In the genomic region with DNA sequence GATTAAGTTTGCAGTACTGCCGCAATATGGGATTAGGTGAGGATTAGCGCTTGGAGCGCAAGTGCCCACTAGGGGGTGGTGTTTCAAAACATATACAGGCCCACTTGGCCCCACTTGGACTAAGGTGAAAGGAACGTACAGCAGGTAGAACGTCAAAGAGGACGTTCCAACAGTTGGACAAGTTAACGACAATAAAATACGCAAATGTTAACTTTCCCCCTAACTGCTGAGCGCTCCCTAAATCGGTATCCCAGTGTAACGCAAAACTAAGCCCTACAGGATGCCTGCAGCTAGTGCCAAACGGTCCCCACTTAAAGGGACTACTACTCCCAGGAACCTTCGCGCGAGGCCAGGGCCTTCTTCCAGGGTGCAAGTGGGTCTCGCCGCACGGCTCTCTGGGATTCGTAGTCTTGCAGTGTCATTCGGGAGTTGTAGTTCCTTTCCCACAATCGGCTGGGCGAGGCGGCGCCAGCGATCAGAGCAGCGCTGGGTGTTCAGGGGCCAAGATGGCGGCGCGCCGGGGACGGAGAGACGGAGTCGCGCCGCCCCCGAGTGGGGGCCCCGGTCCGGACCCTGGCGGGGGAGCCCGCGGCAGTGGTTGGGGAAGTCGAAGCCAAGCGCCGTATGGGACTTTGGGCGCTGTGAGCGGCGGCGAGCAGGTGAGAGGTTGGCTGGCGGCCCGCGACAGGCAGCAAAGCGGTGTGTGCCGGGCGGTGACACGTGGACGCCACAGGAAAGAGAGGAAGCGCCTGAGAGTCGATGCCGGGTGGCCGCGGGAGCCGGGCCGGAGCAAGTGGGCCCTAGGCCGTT, we compare ENCODE assay signal across 1 cellular context.
TF ChIP-seq lines count a peak whose summit lies in the region.

A gene with protein sequence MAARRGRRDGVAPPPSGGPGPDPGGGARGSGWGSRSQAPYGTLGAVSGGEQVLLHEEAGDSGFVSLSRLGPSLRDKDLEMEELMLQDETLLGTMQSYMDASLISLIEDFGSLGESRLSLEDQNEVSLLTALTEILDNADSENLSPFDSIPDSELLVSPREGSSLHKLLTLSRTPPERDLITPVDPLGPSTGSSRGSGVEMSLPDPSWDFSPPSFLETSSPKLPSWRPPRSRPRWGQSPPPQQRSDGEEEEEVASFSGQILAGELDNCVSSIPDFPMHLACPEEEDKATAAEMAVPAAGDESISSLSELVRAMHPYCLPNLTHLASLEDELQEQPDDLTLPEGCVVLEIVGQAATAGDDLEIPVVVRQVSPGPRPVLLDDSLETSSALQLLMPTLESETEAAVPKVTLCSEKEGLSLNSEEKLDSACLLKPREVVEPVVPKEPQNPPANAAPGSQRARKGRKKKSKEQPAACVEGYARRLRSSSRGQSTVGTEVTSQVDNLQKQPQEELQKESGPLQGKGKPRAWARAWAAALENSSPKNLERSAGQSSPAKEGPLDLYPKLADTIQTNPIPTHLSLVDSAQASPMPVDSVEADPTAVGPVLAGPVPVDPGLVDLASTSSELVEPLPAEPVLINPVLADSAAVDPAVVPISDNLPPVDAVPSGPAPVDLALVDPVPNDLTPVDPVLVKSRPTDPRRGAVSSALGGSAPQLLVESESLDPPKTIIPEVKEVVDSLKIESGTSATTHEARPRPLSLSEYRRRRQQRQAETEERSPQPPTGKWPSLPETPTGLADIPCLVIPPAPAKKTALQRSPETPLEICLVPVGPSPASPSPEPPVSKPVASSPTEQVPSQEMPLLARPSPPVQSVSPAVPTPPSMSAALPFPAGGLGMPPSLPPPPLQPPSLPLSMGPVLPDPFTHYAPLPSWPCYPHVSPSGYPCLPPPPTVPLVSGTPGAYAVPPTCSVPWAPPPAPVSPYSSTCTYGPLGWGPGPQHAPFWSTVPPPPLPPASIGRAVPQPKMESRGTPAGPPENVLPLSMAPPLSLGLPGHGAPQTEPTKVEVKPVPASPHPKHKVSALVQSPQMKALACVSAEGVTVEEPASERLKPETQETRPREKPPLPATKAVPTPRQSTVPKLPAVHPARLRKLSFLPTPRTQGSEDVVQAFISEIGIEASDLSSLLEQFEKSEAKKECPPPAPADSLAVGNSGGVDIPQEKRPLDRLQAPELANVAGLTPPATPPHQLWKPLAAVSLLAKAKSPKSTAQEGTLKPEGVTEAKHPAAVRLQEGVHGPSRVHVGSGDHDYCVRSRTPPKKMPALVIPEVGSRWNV (N-terminal part only) (plus strand): TSS at position 478 of the 810 bp plus-strand sequence. CDS start 29 bp downstream, at position 507.

TF ChIP-seq in K562, 482 proteins besides CTCF, POLR2A, EP300 and RAD21 (continued from another document and continues in another):
- TF ChIP-seq SLC30A9 (CRISPR knock-in tag; IDR thresholded peaks at IDR 0.05) (no peak), TBP (optimal IDR thresholded peaks at IDR 0.05; ENCODE audit: low read depth, low read length) (peak; percentile 88), ESRRA (IDR thresholded peaks at IDR 0.05; ENCODE audit: borderline replicate concordance, low read depth) (peak; percentile 17; the same call in 1 of the 2 replicates), PML (IDR thresholded peaks at IDR 0.05; ENCODE audit: low read length) (peak; percentile 66; the same call in 1 of the 2 replicates), PHF8 (IDR thresholded peaks at IDR 0.05; ENCODE audit: borderline replicate concordance, low read length) (peak; percentile 84; the same call in 1 of the 2 replicates), ZNF143 (CRISPR knock-in tag; IDR thresholded peaks at IDR 0.05) (peak; percentile 98), TEAD1 (CRISPR knock-in tag; IDR thresholded peaks at IDR 0.05) (peak in 1 of 2 experiments; percentile 40; a peak in 1 of 4 replicates), BRD9 (IDR thresholded peaks at IDR 0.05; ENCODE audit: low read depth, partially characterized antibody) (peak; percentile 58), BHLHE40 (IDR thresholded peaks at IDR 0.05; ENCODE audit: low read length) (0 out of 2 replicates have a peak, but pooled peaks have one; percentile 8), CAMTA2 (CRISPR knock-in tag; conservative IDR thresholded peaks at IDR 0.05) (no peak), FOXP1 (CRISPR knock-in tag; IDR thresholded peaks at IDR 0.05) (peak; percentile 70), SMARCE1 (IDR thresholded peaks at IDR 0.05) (peak; percentile 73), FOS (IDR thresholded peaks at IDR 0.05; ENCODE audit: extremely low read depth, insufficient read length) (no peak), MAZ (CRISPR knock-in tag; conservative IDR thresholded peaks at IDR 0.05 in 1 of 2, IDR thresholded peaks at IDR 0.05 in 1 of 2) (peak in 1 of 2 experiments; percentile 50; a peak in 1 of 4 replicates), CBFA2T3 (IDR thresholded peaks at IDR 0.05) (no peak), CXXC5 (CRISPR knock-in tag; IDR thresholded peaks at IDR 0.05) (peak; percentile 44; the same call in 1 of the 2 replicates), C11orf30 (IDR thresholded peaks at IDR 0.05; ENCODE audit: low read depth) (peak; percentile 69), ZNF3 (CRISPR knock-in tag; IDR thresholded peaks at IDR 0.05) (no peak), NONO (IDR thresholded peaks at IDR 0.05; ENCODE audit: low read depth in 2 of 2, low read length in 1 of 2) (peak in 1 of 2 experiments; percentile 60; a peak in 1 of 4 replicates), NR2C1 (IDR thresholded peaks at IDR 0.05) (peak; percentile 93), NR2C1 (tag; IDR thresholded peaks at IDR 0.05) (peak; percentile 98), GMEB1 (CRISPR knock-in tag; IDR thresholded peaks at IDR 0.05) (peak; percentile 8; the same call in 1 of the 2 replicates), CHD2 (IDR thresholded peaks at IDR 0.05; ENCODE audit: low read depth, low read length) (peak; percentile 66; the same call in 1 of the 2 replicates), CTBP1 (IDR thresholded peaks at IDR 0.05; ENCODE audit: borderline replicate concordance) (peak; percentile 56; the same call in 1 of the 2 replicates), TFAP4 (CRISPR knock-in tag; IDR thresholded peaks at IDR 0.05; ENCODE audit: borderline replicate concordance) (peak; percentile 85), CREB1 (IDR thresholded peaks at IDR 0.05) (peak; percentile 28; the same call in 1 of the 2 replicates), CREB1 (CRISPR knock-in tag; IDR thresholded peaks at IDR 0.05) (peak; percentile 59; the same call in 1 of the 2 replicates), TARDBP (IDR thresholded peaks at IDR 0.05) (peak; percentile 29; the same call in 1 of the 2 replicates), JUND (IDR thresholded peaks at IDR 0.05; ENCODE audit: borderline replicate concordance, low read depth, low read length) (peak; percentile 59), JUND (tag; IDR thresholded peaks at IDR 0.05; ENCODE audit: borderline replicate concordance, low read depth, low read length) (peak; percentile 57; the same call in 2 of the 3 replicates), CCNT2 (IDR thresholded peaks at IDR 0.05; ENCODE audit: borderline replicate concordance, extremely low read depth, insufficient read length, low read depth, low read length) (peak; percentile 41), NCOA1 (IDR thresholded peaks at IDR 0.05; ENCODE audit: low read depth) (0 out of 2 replicates have a peak, but pooled peaks have one; percentile 32), ELF1 (tag; IDR thresholded peaks at IDR 0.05) (peak; percentile 46; the same call in 1 of the 2 replicates), E4F1 (CRISPR knock-in tag; IDR thresholded peaks at IDR 0.05; ENCODE audit: borderline replicate concordance) (peak; percentile 61; the same call in 1 of the 2 replicates)
- TF ChIP-seq, protein P1, sequence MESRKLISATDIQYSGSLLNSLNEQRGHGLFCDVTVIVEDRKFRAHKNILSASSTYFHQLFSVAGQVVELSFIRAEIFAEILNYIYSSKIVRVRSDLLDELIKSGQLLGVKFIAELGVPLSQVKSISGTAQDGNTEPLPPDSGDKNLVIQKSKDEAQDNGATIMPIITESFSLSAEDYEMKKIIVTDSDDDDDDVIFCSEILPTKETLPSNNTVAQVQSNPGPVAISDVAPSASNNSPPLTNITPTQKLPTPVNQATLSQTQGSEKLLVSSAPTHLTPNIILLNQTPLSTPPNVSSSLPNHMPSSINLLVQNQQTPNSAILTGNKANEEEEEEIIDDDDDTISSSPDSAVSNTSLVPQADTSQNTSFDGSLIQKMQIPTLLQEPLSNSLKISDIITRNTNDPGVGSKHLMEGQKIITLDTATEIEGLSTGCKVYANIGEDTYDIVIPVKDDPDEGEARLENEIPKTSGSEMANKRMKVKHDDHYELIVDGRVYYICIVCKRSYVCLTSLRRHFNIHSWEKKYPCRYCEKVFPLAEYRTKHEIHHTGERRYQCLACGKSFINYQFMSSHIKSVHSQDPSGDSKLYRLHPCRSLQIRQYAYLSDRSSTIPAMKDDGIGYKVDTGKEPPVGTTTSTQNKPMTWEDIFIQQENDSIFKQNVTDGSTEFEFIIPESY (CRISPR knock-in tag; IDR thresholded peaks at IDR 0.05): peak; percentile 62
- TF ChIP-seq, protein P2, sequence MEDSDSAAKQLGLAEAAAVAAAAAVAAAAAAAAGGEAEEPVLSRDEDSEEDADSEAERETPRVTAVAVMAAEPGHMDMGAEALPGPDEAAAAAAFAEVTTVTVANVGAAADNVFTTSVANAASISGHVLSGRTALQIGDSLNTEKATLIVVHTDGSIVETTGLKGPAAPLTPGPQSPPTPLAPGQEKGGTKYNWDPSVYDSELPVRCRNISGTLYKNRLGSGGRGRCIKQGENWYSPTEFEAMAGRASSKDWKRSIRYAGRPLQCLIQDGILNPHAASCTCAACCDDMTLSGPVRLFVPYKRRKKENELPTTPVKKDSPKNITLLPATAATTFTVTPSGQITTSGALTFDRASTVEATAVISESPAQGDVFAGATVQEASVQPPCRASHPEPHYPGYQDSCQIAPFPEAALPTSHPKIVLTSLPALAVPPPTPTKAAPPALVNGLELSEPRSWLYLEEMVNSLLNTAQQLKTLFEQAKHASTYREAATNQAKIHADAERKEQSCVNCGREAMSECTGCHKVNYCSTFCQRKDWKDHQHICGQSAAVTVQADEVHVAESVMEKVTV (CRISPR knock-in tag; IDR thresholded peaks at IDR 0.05): peak; percentile 34; the same call in 1 of the 2 replicates
- TF ChIP-seq, protein P3, sequence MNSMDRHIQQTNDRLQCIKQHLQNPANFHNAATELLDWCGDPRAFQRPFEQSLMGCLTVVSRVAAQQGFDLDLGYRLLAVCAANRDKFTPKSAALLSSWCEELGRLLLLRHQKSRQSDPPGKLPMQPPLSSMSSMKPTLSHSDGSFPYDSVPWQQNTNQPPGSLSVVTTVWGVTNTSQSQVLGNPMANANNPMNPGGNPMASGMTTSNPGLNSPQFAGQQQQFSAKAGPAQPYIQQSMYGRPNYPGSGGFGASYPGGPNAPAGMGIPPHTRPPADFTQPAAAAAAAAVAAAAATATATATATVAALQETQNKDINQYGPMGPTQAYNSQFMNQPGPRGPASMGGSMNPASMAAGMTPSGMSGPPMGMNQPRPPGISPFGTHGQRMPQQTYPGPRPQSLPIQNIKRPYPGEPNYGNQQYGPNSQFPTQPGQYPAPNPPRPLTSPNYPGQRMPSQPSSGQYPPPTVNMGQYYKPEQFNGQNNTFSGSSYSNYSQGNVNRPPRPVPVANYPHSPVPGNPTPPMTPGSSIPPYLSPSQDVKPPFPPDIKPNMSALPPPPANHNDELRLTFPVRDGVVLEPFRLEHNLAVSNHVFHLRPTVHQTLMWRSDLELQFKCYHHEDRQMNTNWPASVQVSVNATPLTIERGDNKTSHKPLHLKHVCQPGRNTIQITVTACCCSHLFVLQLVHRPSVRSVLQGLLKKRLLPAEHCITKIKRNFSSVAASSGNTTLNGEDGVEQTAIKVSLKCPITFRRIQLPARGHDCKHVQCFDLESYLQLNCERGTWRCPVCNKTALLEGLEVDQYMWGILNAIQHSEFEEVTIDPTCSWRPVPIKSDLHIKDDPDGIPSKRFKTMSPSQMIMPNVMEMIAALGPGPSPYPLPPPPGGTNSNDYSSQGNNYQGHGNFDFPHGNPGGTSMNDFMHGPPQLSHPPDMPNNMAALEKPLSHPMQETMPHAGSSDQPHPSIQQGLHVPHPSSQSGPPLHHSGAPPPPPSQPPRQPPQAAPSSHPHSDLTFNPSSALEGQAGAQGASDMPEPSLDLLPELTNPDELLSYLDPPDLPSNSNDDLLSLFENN (IDR thresholded peaks at IDR 0.05; ENCODE audit: low read depth in 2 of 2, low read length in 2 of 2): 0 out of 4 replicates have a peak, but pooled peaks have one; percentile 26 to 41
